In genomic region chr20:37901667-37902503, GRCh38 we compare ENCODE assay signal across 8 cellular contexts. TPM values are rescaled to one million over a fixed set of nuclear protein-coding genes. Genes with fewer than 3 reads are reported as not detected.
A peak's percentile ranks its signal among the peaks of the same experiment; 100 is the strongest.
DNase-seq lines count a peak whose midpoint lies in the region; ATAC-seq and TF ChIP-seq lines count a peak whose summit lies in the region.

No MANE protein-coding gene starts in this region.

- H3K4me1 ChIP-seq in OCI-LY1 (ENCODE audit: insufficient read depth, low read length, severe bottlenecking) (no peaks in the 10 kb centered on the region), ectodermal cell (ENCODE audit: control insufficient read depth, insufficient read depth, low read length) (peaks cover 29% of the 10 kb centered on the region)

- H3K27me3 ChIP-seq in OCI-LY1 (ENCODE audit: insufficient read depth, low read length) (no peaks in the 10 kb centered on the region), ectodermal cell (ENCODE audit: control insufficient read depth, insufficient read depth, low read length, poor library complexity, severe bottlenecking) (peaks cover 20% of the 10 kb centered on the region)

- no peak overlapping the region for H3K9ac ChIP-seq in OCI-LY1 (ENCODE audit: low read length)

- H3F3A ChIP-seq in OCI-LY1 (ENCODE audit: insufficient read depth, low read length): no peaks in the 10 kb centered on the region

- peak; percentile 35 for DNase-seq in DMS114 treated with DMSO at 0.1 percent for 48 hours (lab: John Stamatoyannopoulos, UW; ENCODE audit: unreplicated experiment)
- peak; percentile 44 for DNase-seq in medulla oblongata (ENCODE audit: extremely low spot score)

- H4K20me1 ChIP-seq in OCI-LY1 (ENCODE audit: insufficient read depth, low read length): no peaks in the 10 kb centered on the region

- no peaks in the 10 kb centered on the region for H3K79me2 ChIP-seq in OCI-LY1 (ENCODE audit: insufficient read depth, low read length)

- peak; percentile 63 for TF ChIP-seq CTCF in OCI-LY1 (IDR thresholded peaks at IDR 0.05; ENCODE audit: low read length)

- H2AFZ ChIP-seq in OCI-LY1 (ENCODE audit: low read length): no peak overlapping the region

- H3K4me3 ChIP-seq in OCI-LY1 (ENCODE audit: low read depth, low read length, poor library complexity, severe bottlenecking): no peak overlapping the region
- peak overlapping the region; percentile 53 for H3K4me3 ChIP-seq in ectodermal cell (ENCODE audit: insufficient read depth, low read depth, low read length)

- H3K27ac ChIP-seq in OCI-LY1 (ENCODE audit: low read depth, low read length, poor library complexity, severe bottlenecking): no peak overlapping the region
- no peak overlapping the region for H3K27ac ChIP-seq in ectodermal cell (ENCODE audit: insufficient read depth, low read depth, low read length, poor library complexity, severe bottlenecking)

- H3K9me2 ChIP-seq in OCI-LY1 (ENCODE audit: low read depth, low read length): no peaks in the 10 kb centered on the region

- H3K36me3 ChIP-seq in OCI-LY1 (ENCODE audit: insufficient read depth, low read length) (no peaks in the 10 kb centered on the region), ectodermal cell (ENCODE audit: control insufficient read depth, insufficient read depth, low read length) (no peaks in the 10 kb centered on the region)

- no peak overlapping the region for H3K4me2 ChIP-seq in OCI-LY1 (ENCODE audit: low read length)

- H3K9me3 ChIP-seq in OCI-LY1 (ENCODE audit: low read length) (no peaks in the 10 kb centered on the region), ectodermal cell (ENCODE audit: control insufficient read depth, low read length) (no peaks in the 10 kb centered on the region)

- 18 to 20% methylated on average over 28 to 38 of the region's 38 CpGs for WGBS in ectodermal cell, 2 experiments

- ATAC-seq in HG02885 (IDR thresholded peaks at IDR 0.05; ENCODE audit: poor library complexity, unreplicated experiment): peak; percentile 50
- ATAC-seq in HG03442 (IDR thresholded peaks at IDR 0.05; ENCODE audit: unreplicated experiment): no peak
- no peak for ATAC-seq in GM19452 (IDR thresholded peaks at IDR 0.05; ENCODE audit: unreplicated experiment)
- ATAC-seq in GM19328 (IDR thresholded peaks at IDR 0.05; ENCODE audit: unreplicated experiment): no peak

RNA-seq across cellular contexts. Expression of gene VSTM2L, which starts 1.0 kb away (rescaled TPM):
- 16.8 TPM for polyA plus RNA-seq in ectodermal cell (2013, experiment 1 of 4)
- polyA plus RNA-seq in ectodermal cell (2013, experiment 2 of 4): 17.7 TPM
- 24.9 TPM for polyA plus RNA-seq in ectodermal cell (2013, experiment 3 of 4)
- polyA plus RNA-seq in ectodermal cell (2013, experiment 4 of 4): 31.2 TPM
